Comparison of ENCODE assay signal across 7 cellular contexts in genomic region chr3:66407281-66408218, GRCh38.
DNase-seq lines count a peak whose midpoint lies in the region; ATAC-seq and TF ChIP-seq lines count a peak whose summit lies in the region.

No MANE protein-coding gene starts in this region.

- peak; percentile 91 for ATAC-seq in GM21723 (IDR thresholded peaks at IDR 0.05; ENCODE audit: unreplicated experiment)
- peak; percentile 89 for ATAC-seq in naive thymus-derived CD4-positive, alpha-beta T cell

- H2AFZ ChIP-seq in MM.1S (ENCODE audit: low read length): no peak overlapping the region

- peaks cover 0 to 21% (median 4%) of the 10 kb centered on the region in 5 donors for H3K36me3 Mint-ChIP-seq in naive thymus-derived CD4-positive, alpha-beta T cell

- CTCF ChIA-PET in naive thymus-derived CD4-positive, alpha-beta T cell (lab: Charles Lee): interaction anchor here (0.6 to 4.9 kb wide), 25 partner anchors 8 to 1651 kb away, joined by 3 to 39 read pairs (median 4); no protein-coding TSS in a partner anchor

- H3K4me3 ChIP-seq in MM.1S (ENCODE audit: low read length) (no peak overlapping the region), epithelial cell of proximal tubule (ENCODE audit: low read depth, low read length) (no peak overlapping the region)
- no peak overlapping the region for H3K4me3 ChIP-seq in naive thymus-derived CD4-positive, alpha-beta T cell (ENCODE audit: low read length)

- no peaks in the 10 kb centered on the region for H3K9me3 ChIP-seq in MM.1S (replicated peaks; ENCODE audit: insufficient read depth, low read length)
- H3K9me3 ChIP-seq in naive thymus-derived CD4-positive, alpha-beta T cell (ENCODE audit: control insufficient read depth in 2 of 3, low read length in 3 of 3): no peaks in the 10 kb centered on the region

- 0 out of 2 replicates have a peak, but pooled peaks cover 10% of the 10 kb centered on the region for H3K79me2 ChIP-seq in MM.1S (ENCODE audit: low read length)

- no peak overlapping the region for H3K27ac ChIP-seq in MM.1S (ENCODE audit: low read length)
- no peak overlapping the region for H3K27ac ChIP-seq in naive thymus-derived CD4-positive, alpha-beta T cell (ENCODE audit: low read depth, low read length)

- H3K4me3 Mint-ChIP-seq in naive thymus-derived CD4-positive, alpha-beta T cell: no peak overlapping the region

- TF ChIP-seq CTCF in GM12872 (IDR thresholded peaks at IDR 0.05; ENCODE audit: insufficient read depth, low read depth, low read length) (peak; percentile 97), MM.1S (IDR thresholded peaks at IDR 0.05; ENCODE audit: low read length) (peak; percentile 92), epithelial cell of proximal tubule (conservative IDR thresholded peaks at IDR 0.05; ENCODE audit: low read depth, low read length) (peak; percentile 91)

- intact Hi-C loops in naive thymus-derived CD4-positive, alpha-beta T cell (cut with micrococcal nuclease): loop anchor here (1.0 to 10.0 kb wide), 6 partner anchors 94 to 409 kb away; partner anchors contain the start of gene LRIG1 (in 2 of the 2)

- H3K36me3 ChIP-seq in MM.1S (replicated peaks; ENCODE audit: insufficient read depth, low read length): no peaks in the 10 kb centered on the region
- H3K36me3 ChIP-seq in naive thymus-derived CD4-positive, alpha-beta T cell (ENCODE audit: control insufficient read depth in 2 of 3, insufficient read depth in 3 of 3, low read length in 3 of 3): peaks cover 0 to 75% (median 9%) of the 10 kb centered on the region in 3 experiments

- H3K27me3 Mint-ChIP-seq in naive thymus-derived CD4-positive, alpha-beta T cell: no peaks in the 10 kb centered on the region

- no peak overlapping the region for H3K9ac ChIP-seq in MM.1S (ENCODE audit: low read length)

- no peaks in the 10 kb centered on the region for H3K4me1 ChIP-seq in MM.1S (ENCODE audit: low read length)
- no peaks in the 10 kb centered on the region for H3K4me1 ChIP-seq in naive thymus-derived CD4-positive, alpha-beta T cell (ENCODE audit: control insufficient read depth in 2 of 2, insufficient read depth in 2 of 2, low read length in 2 of 2)

- peaks cover 0 to 8% (median 0%) of the 10 kb centered on the region in 7 donors for H3K4me1 Mint-ChIP-seq in naive thymus-derived CD4-positive, alpha-beta T cell

- no peak overlapping the region for H3K27ac Mint-ChIP-seq in naive thymus-derived CD4-positive, alpha-beta T cell

- no peak overlapping the region for H3K4me2 ChIP-seq in MM.1S (ENCODE audit: low read depth, low read length)

- no peaks in the 10 kb centered on the region for H4K20me1 ChIP-seq in MM.1S (ENCODE audit: insufficient read depth, low read length)

- POLR2A ChIA-PET in naive thymus-derived CD4-positive, alpha-beta T cell (lab: Charles Lee): interaction anchor here (0.8 kb wide), 1 partner anchor 89 kb away, joined by 3 read pairs; no protein-coding TSS in a partner anchor

- no peaks in the 10 kb centered on the region for H3K27me3 ChIP-seq in MM.1S (replicated peaks; ENCODE audit: insufficient read depth, low read length)
- H3K27me3 ChIP-seq in naive thymus-derived CD4-positive, alpha-beta T cell (ENCODE audit: control insufficient read depth in 2 of 2, insufficient read depth in 2 of 2, low read length in 2 of 2): no peaks in the 10 kb centered on the region

- no peaks in the 10 kb centered on the region for H3K9me3 Mint-ChIP-seq in naive thymus-derived CD4-positive, alpha-beta T cell

- DNase-seq in MM.1S: peak; percentile 38
- DNase-seq in activated CD8-positive, alpha-beta memory T cell treated with anti-CD3 and anti-CD28 coated beads, Interleukin-2, amount 50 U/mL, for 1 hour (ENCODE audit: extremely low read depth): peak; percentile 36
- peak; percentile 20 for DNase-seq in epithelial cell of proximal tubule (ENCODE audit: low read depth)
- DNase-seq in naive thymus-derived CD4-positive, alpha-beta T cell: peak; percentile 45 to 79 (median 65)
- DNase-seq in stimulated activated naive CD4-positive, alpha-beta T cell (lab: John Stamatoyannopoulos, UW): peak; percentile 16 to 72 (median 58)

- H3K9me2 ChIP-seq in MM.1S (replicated peaks; ENCODE audit: insufficient read depth, low read length): no peaks in the 10 kb centered on the region

- no peaks in the 10 kb centered on the region for H3F3A ChIP-seq in MM.1S (ENCODE audit: insufficient read depth, low read length)
